ENCODE assay signal across 1 cellular context in the genomic region with DNA sequence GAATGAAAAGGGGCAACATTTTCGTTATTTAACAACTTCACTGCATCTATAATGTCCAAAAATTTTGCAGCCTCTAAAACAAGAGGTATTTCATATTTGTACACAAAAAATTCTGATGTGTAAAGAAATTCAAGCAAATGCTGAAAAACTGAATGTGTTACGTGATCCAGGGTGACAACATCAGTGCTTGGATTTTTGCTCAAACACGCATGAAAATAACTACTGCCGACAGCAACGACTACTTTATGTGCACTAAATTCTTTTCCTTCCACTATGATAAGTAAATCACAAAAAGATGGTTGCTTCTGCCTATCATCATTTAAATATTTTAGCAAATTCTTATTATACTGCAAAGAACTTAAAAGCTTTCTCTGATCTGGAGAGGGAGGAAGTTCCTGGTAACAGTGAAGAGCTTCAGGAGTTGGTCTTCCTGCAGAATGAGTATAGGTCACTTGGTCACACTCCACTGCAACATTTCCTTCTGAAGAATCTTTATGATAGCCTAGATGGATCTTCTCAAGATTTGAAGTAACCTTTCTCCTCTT.
TF ChIP-seq lines count a peak whose summit lies in the region.

No MANE protein-coding gene starts in this region.

TF ChIP-seq in IMR-90, 13 proteins besides CTCF, POLR2A, EP300 and RAD21 (continued from another document):
- no peak for TF ChIP-seq CEBPB (IDR thresholded peaks at IDR 0.05; ENCODE audit: low read depth, low read length)
- no peak for TF ChIP-seq MAFK (IDR thresholded peaks at IDR 0.05; ENCODE audit: low read depth, low read length)
- TF ChIP-seq FOS (IDR thresholded peaks at IDR 0.05; ENCODE audit: low read depth, low read length) = no peak
- TF ChIP-seq MXI1 (IDR thresholded peaks at IDR 0.05; ENCODE audit: borderline replicate concordance, low read depth, low read length) = no peak
